ENCODE assay signal across 1 cellular context in the genomic region with DNA sequence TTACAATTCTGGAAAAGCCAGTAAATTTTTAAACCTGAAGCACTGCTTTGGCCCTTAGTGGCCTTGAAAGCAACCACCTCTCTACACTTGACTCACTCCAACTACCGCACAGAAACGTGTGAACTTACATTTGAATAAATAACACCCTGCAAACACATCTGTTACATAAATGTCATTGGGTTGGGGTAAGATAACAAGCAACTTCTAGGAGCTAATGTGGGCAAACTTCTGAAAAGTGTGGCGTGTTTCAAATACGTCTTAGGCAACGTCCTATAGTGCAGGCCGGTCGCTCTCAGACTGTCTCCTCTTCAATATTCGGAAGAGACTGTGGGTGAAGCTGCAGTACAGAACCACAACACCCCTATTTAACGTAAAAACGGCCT.
TF ChIP-seq lines count a peak whose summit lies in the region.

No MANE protein-coding gene starts in this region.

TF ChIP-seq in H1, 55 proteins besides CTCF, POLR2A, EP300 and RAD21 (continued from another document):
- TF ChIP-seq E2F6 (IDR thresholded peaks at IDR 0.05) (no peak), RBBP5 (IDR thresholded peaks at IDR 0.05; ENCODE audit: borderline replicate concordance, low read depth, low read length) (no peak), JUND (IDR thresholded peaks at IDR 0.05; ENCODE audit: low read length) (no peak), RXRA (IDR thresholded peaks at IDR 0.05; ENCODE audit: insufficient read depth, low read depth, low read length) (no peak), EGR1 (IDR thresholded peaks at IDR 0.05; ENCODE audit: borderline replicate concordance, low read depth, low read length) (no peak), CHD2 (IDR thresholded peaks at IDR 0.05; ENCODE audit: low read length) (no peak), TAF1 (IDR thresholded peaks at IDR 0.05; ENCODE audit: low read depth, low read length) (no peak), CBX5 (IDR thresholded peaks at IDR 0.05; ENCODE audit: low read depth, low read length) (no peak), RNF2 (IDR thresholded peaks at IDR 0.05; ENCODE audit: borderline replicate concordance, low read depth, low read length, missing control alignments, poor library complexity, severe bottlenecking) (no peak), CHD1 (IDR thresholded peaks at IDR 0.05; ENCODE audit: low read depth, low read length) (no peak), YY1 (IDR thresholded peaks at IDR 0.05; ENCODE audit: low read depth, low read length) (no peak), SUZ12 (IDR thresholded peaks at IDR 0.05; ENCODE audit: low read length) (no peak), CTBP2 (IDR thresholded peaks at IDR 0.05; ENCODE audit: borderline replicate concordance, insufficient read depth, insufficient read length, low read length) (no peak), ZNF274 (IDR thresholded peaks at IDR 0.05; ENCODE audit: borderline replicate concordance, extremely low read depth, low read length) (no peak), SIX5 (IDR thresholded peaks at IDR 0.05; ENCODE audit: low read depth, low read length) (no peak), TAF7 (optimal IDR thresholded peaks at IDR 0.05; ENCODE audit: borderline replicate concordance, low read depth, low read length) (no peak)
TF ChIP-seq in H1: peak in this region for 0.
